ENCODE assay signal across 1 cellular context in the genomic region with DNA sequence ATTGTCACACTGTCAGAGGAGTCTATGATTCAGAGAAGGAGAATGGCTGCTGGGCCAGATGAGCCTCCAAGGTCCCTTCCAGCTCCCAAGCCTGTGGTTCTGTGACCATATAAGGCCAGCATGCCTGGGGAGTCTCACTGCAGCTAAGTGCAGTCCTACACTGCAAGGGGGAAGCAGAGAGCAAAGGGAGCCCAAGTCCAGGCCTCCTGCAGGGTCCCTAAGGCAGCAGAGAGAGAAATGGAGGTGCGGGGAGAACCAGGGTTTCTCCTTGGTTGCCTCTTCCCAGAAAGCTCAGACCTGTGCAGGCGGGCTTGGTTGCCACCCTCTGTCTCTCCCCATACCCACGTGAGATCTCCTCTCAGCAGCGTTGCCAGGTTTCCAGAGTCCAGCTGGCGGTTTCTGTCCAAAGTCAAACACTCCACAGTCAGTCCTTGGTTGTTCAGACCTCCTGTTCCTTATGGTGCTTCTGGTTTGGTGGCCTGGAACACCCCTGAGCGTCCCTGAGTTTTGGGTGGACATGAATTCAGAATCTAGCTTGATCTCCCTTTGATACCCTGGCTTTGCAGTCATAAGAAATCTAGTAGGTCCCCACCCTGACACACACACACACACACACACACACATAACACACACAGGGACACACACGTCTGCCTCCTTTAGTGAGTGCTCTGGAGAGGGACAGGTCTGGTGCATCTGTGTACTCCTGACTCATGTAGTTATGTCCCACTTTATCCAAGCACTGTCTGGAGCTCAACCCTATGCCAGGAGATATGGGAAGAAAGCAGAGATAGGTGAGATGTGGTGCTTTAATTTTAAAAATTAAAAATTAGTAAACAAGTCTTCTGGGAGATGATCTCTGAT.
TF ChIP-seq lines count a peak whose summit lies in the region.

No MANE protein-coding gene starts in this region.

TF ChIP-seq in K562, 482 proteins besides CTCF, POLR2A, EP300 and RAD21:
- TF ChIP-seq ARID1B (IDR thresholded peaks at IDR 0.05) (no peak), PRMT5 (CRISPR knock-in tag; IDR thresholded peaks at IDR 0.05) (no peak), HDAC1 (IDR thresholded peaks at IDR 0.05) (no peak), BCL6 (CRISPR knock-in tag; IDR thresholded peaks at IDR 0.05) (no peak), MYNN (IDR thresholded peaks at IDR 0.05) (no peak), MYNN (CRISPR knock-in tag; IDR thresholded peaks at IDR 0.05) (no peak), SOX6 (IDR thresholded peaks at IDR 0.05) (no peak), SMARCE1 (IDR thresholded peaks at IDR 0.05) (peak; percentile 24; the same call in 1 of the 2 replicates), CBX8 (IDR thresholded peaks at IDR 0.05; ENCODE audit: borderline replicate concordance, extremely low read depth, low read depth, low read length, poor library complexity, severe bottlenecking) (no peak), SMARCA4 (IDR thresholded peaks at IDR 0.05) (peak; percentile 43; the same call in 1 of the 2 replicates), TAF7 (tag; IDR thresholded peaks at IDR 0.05) (no peak), ZFPM2 (CRISPR knock-in tag; IDR thresholded peaks at IDR 0.05) (no peak), RREB1 (CRISPR knock-in tag; IDR thresholded peaks at IDR 0.05) (no peak), TBP (optimal IDR thresholded peaks at IDR 0.05; ENCODE audit: low read depth, low read length) (no peak), SP1 (CRISPR knock-in tag; IDR thresholded peaks at IDR 0.05) (no peak), SMAD3 (CRISPR knock-in tag; conservative IDR thresholded peaks at IDR 0.05) (no peak), ZNF551 (CRISPR knock-in tag; IDR thresholded peaks at IDR 0.05) (no peak), ZNF140 (CRISPR knock-in tag; IDR thresholded peaks at IDR 0.05) (no peak), CREM (IDR thresholded peaks at IDR 0.05; ENCODE audit: low read depth) (0 out of 2 replicates have a peak, but pooled peaks have one; percentile 2), GTF2A2 (tag; IDR thresholded peaks at IDR 0.05) (no peak), SRF (CRISPR knock-in tag; IDR thresholded peaks at IDR 0.05) (peak; percentile 80 to 98), ZFX (CRISPR knock-in tag; IDR thresholded peaks at IDR 0.05) (no peak), ZNF165 (CRISPR knock-in tag; IDR thresholded peaks at IDR 0.05; ENCODE audit: borderline replicate concordance) (no peak), SMAD4 (CRISPR knock-in tag; conservative IDR thresholded peaks at IDR 0.05) (no peak), ZBTB17 (CRISPR knock-in tag; IDR thresholded peaks at IDR 0.05) (no peak), NFXL1 (CRISPR knock-in tag; IDR thresholded peaks at IDR 0.05) (no peak), CCAR2 (IDR thresholded peaks at IDR 0.05; ENCODE audit: low read depth, low read length) (no peak), YY1 (IDR thresholded peaks at IDR 0.05; ENCODE audit: borderline replicate concordance in 1 of 3, control insufficient read depth in 1 of 3, extremely low read depth in 1 of 3, insufficient read depth in 3 of 3, insufficient read length in 1 of 3, insufficient replicate concordance in 2 of 3, low read depth in 1 of 3, low read length in 2 of 3) (peak in 1 of 3 experiments; percentile 36), DACH1 (IDR thresholded peaks at IDR 0.05; ENCODE audit: partially characterized antibody) (no peak), ZNF75A (CRISPR knock-in tag; IDR thresholded peaks at IDR 0.05) (no peak), ZNF639 (CRISPR knock-in tag; conservative IDR thresholded peaks at IDR 0.05 in 1 of 2, IDR thresholded peaks at IDR 0.05 in 1 of 2) (no peak), HIVEP1 (CRISPR knock-in tag; IDR thresholded peaks at IDR 0.05) (no peak)
- TF ChIP-seq, protein P1, sequence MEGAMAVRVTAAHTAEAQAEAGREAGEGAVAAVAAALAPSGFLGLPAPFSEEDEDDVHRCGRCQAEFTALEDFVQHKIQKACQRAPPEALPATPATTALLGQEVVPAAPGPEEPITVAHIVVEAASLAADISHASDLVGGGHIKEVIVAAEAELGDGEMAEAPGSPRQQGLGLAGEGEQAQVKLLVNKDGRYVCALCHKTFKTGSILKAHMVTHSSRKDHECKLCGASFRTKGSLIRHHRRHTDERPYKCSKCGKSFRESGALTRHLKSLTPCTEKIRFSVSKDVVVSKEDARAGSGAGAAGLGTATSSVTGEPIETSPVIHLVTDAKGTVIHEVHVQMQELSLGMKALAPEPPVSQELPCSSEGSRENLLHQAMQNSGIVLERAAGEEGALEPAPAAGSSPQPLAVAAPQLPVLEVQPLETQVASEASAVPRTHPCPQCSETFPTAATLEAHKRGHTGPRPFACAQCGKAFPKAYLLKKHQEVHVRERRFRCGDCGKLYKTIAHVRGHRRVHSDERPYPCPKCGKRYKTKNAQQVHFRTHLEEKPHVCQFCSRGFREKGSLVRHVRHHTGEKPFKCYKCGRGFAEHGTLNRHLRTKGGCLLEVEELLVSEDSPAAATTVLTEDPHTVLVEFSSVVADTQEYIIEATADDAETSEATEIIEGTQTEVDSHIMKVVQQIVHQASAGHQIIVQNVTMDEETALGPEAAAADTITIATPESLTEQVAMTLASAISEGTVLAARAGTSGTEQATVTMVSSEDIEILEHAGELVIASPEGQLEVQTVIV (CRISPR knock-in tag; IDR thresholded peaks at IDR 0.05; ENCODE audit: borderline replicate concordance) = no peak
